8 cellular contexts compared by ENCODE assay signal in genomic region chr19:35746087-35746462, GRCh38. TPM values are rescaled to one million over a fixed set of nuclear protein-coding genes. Genes with fewer than 3 reads are reported as not detected.
DNase-seq lines count a peak whose midpoint lies in the region; ATAC-seq and TF ChIP-seq lines count a peak whose summit lies in the region.

No MANE protein-coding gene starts in this region.

- CTCF ChIA-PET in CD4-positive, alpha-beta T cell (lab: Charles Lee): no interaction called here
- CTCF ChIA-PET in PC-9 (lab: Charles Lee): interaction anchor here (0.6 kb wide), 1 partner anchor 233 kb away, joined by 9 read pairs; the partner anchor contains the start of gene DMKN

- no TSS peak for BruUV-seq in PC-9 (replicated peaks; lab: Mats Ljungman, UMichigan)

- H3K9me3 Mint-ChIP-seq in CD4-positive, alpha-beta T cell: no peaks in the 10 kb centered on the region
- H3K9me3 Mint-ChIP-seq in osteocyte (ENCODE audit: unreplicated experiment): no peaks in the 10 kb centered on the region

- no peak for DNase-seq in CD4-positive, alpha-beta T cell
- no peak for DNase-seq in PC-9
- no peak for DNase-seq in epithelial cell of prostate (ENCODE audit: low read depth, low spot score)
- DNase-seq in osteocyte (ENCODE audit: extremely low spot score, unreplicated experiment): no peak
- no peak for DNase-seq in DMS114 treated with DMSO at 0.1 percent for 48 hours (lab: John Stamatoyannopoulos, UW; ENCODE audit: unreplicated experiment)
- DNase-seq in stimulated activated naive CD4-positive, alpha-beta T cell treated with Interleukin-2 at 50 U/mL for 16 hours (lab: John Stamatoyannopoulos, UW): no peak

- peaks cover 36% of the 10 kb centered on the region for H3K4me1 ChIP-seq in PC-9 (replicated peaks; ENCODE audit: insufficient read depth)

- H3K9me2 ChIP-seq in PC-9 (ENCODE audit: insufficient read depth): no peaks in the 10 kb centered on the region

- H3F3A ChIP-seq in PC-9 (ENCODE audit: insufficient read depth, low read depth): peaks cover 19% of the 10 kb centered on the region

- peaks cover 47% of the 10 kb centered on the region for H3K4me1 Mint-ChIP-seq in CD4-positive, alpha-beta T cell (ENCODE audit: low read depth)
- peaks cover 48% of the 10 kb centered on the region for H3K4me1 Mint-ChIP-seq in osteocyte (ENCODE audit: unreplicated experiment)

- H3K9me3 ChIP-seq in CD4-positive, alpha-beta T cell (ENCODE audit: control insufficient read depth, low read length): no peaks in the 10 kb centered on the region
- no peaks in the 10 kb centered on the region for H3K9me3 ChIP-seq in PC-9 (ENCODE audit: insufficient read depth, low read depth)

- no peaks in the 10 kb centered on the region for H3K27me3 ChIP-seq in CD4-positive, alpha-beta T cell (ENCODE audit: control insufficient read depth, insufficient read depth, low read length)
- no peaks in the 10 kb centered on the region for H3K27me3 ChIP-seq in PC-9 (ENCODE audit: insufficient read depth, low read depth)

- peak overlapping the region; percentile 94 for H3K4me3 Mint-ChIP-seq in CD4-positive, alpha-beta T cell
- H3K4me3 Mint-ChIP-seq in osteocyte (ENCODE audit: unreplicated experiment): peak overlapping the region; percentile 98

- H3K36me3 Mint-ChIP-seq in CD4-positive, alpha-beta T cell (ENCODE audit: low read depth): peaks cover 30% of the 10 kb centered on the region
- H3K36me3 Mint-ChIP-seq in osteocyte (ENCODE audit: unreplicated experiment): peaks cover 4% of the 10 kb centered on the region

- peaks cover 29% of the 10 kb centered on the region for H3K79me2 ChIP-seq in PC-9 (ENCODE audit: low read depth)

- peak overlapping the region; percentile 98 for H3K27ac Mint-ChIP-seq in CD4-positive, alpha-beta T cell
- peak overlapping the region; percentile 100 for H3K27ac Mint-ChIP-seq in osteocyte (ENCODE audit: unreplicated experiment)

- H3K27me3 Mint-ChIP-seq in CD4-positive, alpha-beta T cell: no peaks in the 10 kb centered on the region
- H3K27me3 Mint-ChIP-seq in osteocyte (ENCODE audit: unreplicated experiment): no peaks in the 10 kb centered on the region

- H3K4me2 ChIP-seq in PC-9: peak overlapping the region; percentile 94

- POLR2A ChIA-PET in CD4-positive, alpha-beta T cell (lab: Charles Lee): interaction anchor here (0.8 to 2.2 kb wide), 9 partner anchors 28 to 268 kb away, joined by 3 to 23 read pairs (median 9); partner anchors contain the start of genes ALKBH6, COX6B1 and KMT2B
- POLR2A ChIA-PET in PC-9 (lab: Charles Lee; ENCODE audit: unreplicated experiment): interaction anchor here (0.6 kb wide), 2 partner anchors 433 to 969 kb away, joined by 3 to 4 read pairs; no protein-coding TSS in a partner anchor

- no peaks in the 10 kb centered on the region for H4K20me1 ChIP-seq in PC-9 (ENCODE audit: insufficient read depth)

- intact Hi-C loops in CD4-positive, alpha-beta T cell (cut with DNase I, micrococcal nuclease): loop anchor here in 1 of 2 experiments (5.0 to 10.0 kb wide), 2 partner anchors 44 to 369 kb away; partner anchors contain the start of genes OVOL3, POLR2I, TBCB and ZBTB32
- intact Hi-C loops in PC-9 (cut with micrococcal nuclease; ENCODE audit: unreplicated experiment): loop anchor here (10.0 kb wide), 2 partner anchors 159 to 249 kb away; partner anchors contain the start of genes HCST, NFKBID, SDHAF1 and TYROBP

- no peak for TF ChIP-seq CTCF in CD4-positive, alpha-beta T cell (IDR thresholded peaks at IDR 0.05)
- TF ChIP-seq CTCF in PC-9 (conservative IDR thresholded peaks at IDR 0.05) (no peak), osteocyte (IDR thresholded peaks at IDR 0.05) (no peak)

- H3K36me3 ChIP-seq in PC-9 (ENCODE audit: low read depth): no peaks in the 10 kb centered on the region

- peak overlapping the region; percentile 97 for H3K4me3 ChIP-seq in PC-9

- ATAC-seq in CD4-positive, alpha-beta T cell (ENCODE audit: poor library complexity): no peak
- ATAC-seq in HG03442 (IDR thresholded peaks at IDR 0.05; ENCODE audit: unreplicated experiment) (no peak), HG02798 (IDR thresholded peaks at IDR 0.05; ENCODE audit: poor library complexity, unreplicated experiment) (no peak)

- H2AFZ ChIP-seq in PC-9: peak overlapping the region; percentile 89

- H3K27ac ChIP-seq in CD4-positive, alpha-beta T cell (ENCODE audit: low read depth, low read length): peak overlapping the region; percentile 98
- H3K27ac ChIP-seq in PC-9 (peak overlapping the region; percentile 35; the same call in 1 of the 2 replicates), epithelial cell of prostate (peak overlapping the region; percentile 99)

RNA-seq across cellular contexts. Expression of gene PSENEN, which starts 0.6 kb away (rescaled TPM):
- total RNA-seq in CD4-positive, alpha-beta T cell: 1 to 10 TPM; 7.3 to 9.4 TPM
- total RNA-seq in PC-9 (2021) (106 and 130 TPM in 2 replicates), osteocyte (71.4 and 72.6 TPM in 2 replicates)

RNA-seq across cellular contexts. Expression of gene U2AF1L4, which starts 0.9 kb away (rescaled TPM):
- total RNA-seq in CD4-positive, alpha-beta T cell: 10 to 100 TPM; 74.6 to 85.8 TPM
- total RNA-seq in PC-9 (2021) (13.9 and 14.3 TPM in 2 replicates), osteocyte (35.9 and 44.9 TPM in 2 replicates)

RNA-seq across cellular contexts. Expression of gene LIN37, which starts 2.3 kb away (rescaled TPM):
- 1 to 10 TPM; 4.8 to 6.0 TPM for total RNA-seq in CD4-positive, alpha-beta T cell
- total RNA-seq in PC-9 (2021) (9.4 and 17.0 TPM in 2 replicates), osteocyte (14.1 and 15.7 TPM in 2 replicates)

RNA-seq across cellular contexts. Expression of gene IGFLR1, which starts 3.8 kb away (rescaled TPM):
- 10 to 100 TPM; 40.3 to 43.1 TPM for total RNA-seq in CD4-positive, alpha-beta T cell
- 8.6 and 9.7 TPM in 2 replicates for total RNA-seq in PC-9 (2021)
- 2.3 and 3.1 TPM in 2 replicates for total RNA-seq in osteocyte

RNA-seq across cellular contexts. Expression of gene HSPB6, which starts 10.8 kb away (rescaled TPM):
- not detected for total RNA-seq in CD4-positive, alpha-beta T cell
- 2.5 and 2.7 TPM in 2 replicates for total RNA-seq in PC-9 (2021)
- 0.37 and 0.64 TPM in 2 replicates for total RNA-seq in osteocyte

Comparison
In these comparisons a context has a peak if more than half of its experiments do, and no peak if none do; other contexts are left out.
1. H3K27ac ChIP-seq: peak in every context shown above with its lines; median percentile 99 in epithelial cell of prostate; 98 in CD4-positive, alpha-beta T cell; 35 in PC-9.